In the genomic region with DNA sequence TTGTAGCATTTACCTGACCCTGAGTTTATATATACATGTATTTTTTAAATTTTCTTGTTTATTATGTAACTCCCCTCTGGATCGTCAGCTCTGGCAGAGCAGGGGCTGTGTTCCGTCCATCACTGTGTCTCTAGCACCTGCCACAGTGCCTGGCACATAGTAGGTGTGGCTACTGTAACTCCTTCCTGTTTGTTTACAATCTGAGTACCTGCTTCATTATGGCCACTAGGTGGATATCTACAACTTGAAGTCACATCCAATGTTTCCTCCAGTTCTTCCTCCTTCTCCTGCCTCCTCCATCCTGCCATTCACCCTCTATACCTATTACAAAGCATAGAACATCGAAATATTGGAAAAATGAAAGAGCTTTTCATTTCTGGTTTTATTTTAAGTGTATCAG, we compare ENCODE assay signal across 10 cellular contexts. TPM values are rescaled to one million over a fixed set of nuclear protein-coding genes. Genes with fewer than 3 reads are reported as not detected.
DNase-seq lines count a peak whose midpoint lies in the region; ATAC-seq and TF ChIP-seq lines count a peak whose summit lies in the region.
"Had no signal": no experiment of that assay in that cellular context is flagged by ENCODE, and none has a peak within 500 bp of the region (broad histone marks: within the 10 kb centered on the region; RNA-seq: fewer than 3 reads in every experiment).

No MANE protein-coding gene starts in this region.

- no peaks in the 10 kb centered on the region for H3K9me3 Mint-ChIP-seq in CD8-positive, alpha-beta T cell
- H3K9me3 Mint-ChIP-seq in central memory CD8-positive, alpha-beta T cell = no peaks in the 10 kb centered on the region
- no peaks in the 10 kb centered on the region for H3K9me3 Mint-ChIP-seq in T-helper 2 cell treated with Interferon-gamma antibody and Interleukin-4, amounts not matched to agents 5 μg/mL and 100 μg/mL, for 36 hours

- no peak overlapping the region for H3K27ac ChIP-seq in CD8-positive, alpha-beta T cell (ENCODE audit: low read depth, low read length)
- H3K27ac ChIP-seq in body of pancreas = no peak overlapping the region
- H3K27ac ChIP-seq: parathyroid adenoma had no signal

- CTCF ChIA-PET in CD8-positive, alpha-beta T cell (lab: Charles Lee) = interaction anchor here (0.5 kb wide), 1 partner anchor 229 kb away, joined by 3 read pairs; no protein-coding TSS in a partner anchor

- WGBS in body of pancreas, 2 donors = 62 to 70% methylated on average over 3 of the region's 3 CpGs

- no peak overlapping the region for H3K27ac Mint-ChIP-seq in CD8-positive, alpha-beta T cell
- peak overlapping the region; percentile 1 for H3K27ac Mint-ChIP-seq in central memory CD8-positive, alpha-beta T cell (ENCODE audit: low read depth)
- no peak overlapping the region for H3K27ac Mint-ChIP-seq in T-helper 2 cell treated with Interferon-gamma antibody and Interleukin-4, amounts not matched to agents 5 μg/mL and 100 μg/mL, for 36 hours

- no peaks in the 10 kb centered on the region for H3K4me1 ChIP-seq in CD8-positive, alpha-beta T cell (ENCODE audit: insufficient read depth, low read length)
- no peaks in the 10 kb centered on the region for H3K4me1 ChIP-seq in body of pancreas
- H3K4me1 ChIP-seq: parathyroid adenoma had no signal

- POLR2A ChIA-PET in CD8-positive, alpha-beta T cell (lab: Charles Lee) = no interaction called here

- no peak for TF ChIP-seq POLR2A in body of pancreas (IDR thresholded peaks at IDR 0.05)

- no peaks in the 10 kb centered on the region for H3K4me1 Mint-ChIP-seq in CD8-positive, alpha-beta T cell (ENCODE audit: low read depth)
- H3K4me1 Mint-ChIP-seq in central memory CD8-positive, alpha-beta T cell = no peaks in the 10 kb centered on the region
- peaks cover 7% of the 10 kb centered on the region for H3K4me1 Mint-ChIP-seq in T-helper 2 cell treated with Interferon-gamma antibody and Interleukin-4, amounts not matched to agents 5 μg/mL and 100 μg/mL, for 36 hours (ENCODE audit: low read depth)

- no peak for DNase-seq in CD8-positive, alpha-beta T cell
- DNase-seq in central memory CD8-positive, alpha-beta T cell (ENCODE audit: low spot score in 2 of 2) = no peak
- DNase-seq in EL (no peak), body of pancreas (no peak)
- DNase-seq in T-helper 2 cell treated with Interferon-gamma antibody and Interleukin-4, amounts not matched to agents 5 μg/mL and 100 μg/mL, for 36 hours (ENCODE audit: low spot score) = no peak
- no peak for DNase-seq in NK-92 treated with Interleukin-12 subunit alpha and Interleukin-12 subunit beta, amount 100 ng/mL, for 24 hours (lab: John Stamatoyannopoulos, UW)
- DNase-seq: GDM1 had no signal

- H3K36me3 Mint-ChIP-seq in CD8-positive, alpha-beta T cell = no peaks in the 10 kb centered on the region
- no peaks in the 10 kb centered on the region for H3K36me3 Mint-ChIP-seq in central memory CD8-positive, alpha-beta T cell (ENCODE audit: insufficient read depth)
- H3K36me3 Mint-ChIP-seq in T-helper 2 cell treated with Interferon-gamma antibody and Interleukin-4, amounts not matched to agents 5 μg/mL and 100 μg/mL, for 36 hours (ENCODE audit: low read depth) = no peaks in the 10 kb centered on the region

- intact Hi-C loops in CD8-positive, alpha-beta T cell (cut with DNase I, micrococcal nuclease) = no loop called here
- intact Hi-C loops in body of pancreas (cut with DNase I) = no loop called here

- no peaks in the 10 kb centered on the region for H3K36me3 ChIP-seq in CD8-positive, alpha-beta T cell (ENCODE audit: insufficient read depth, low read length)
- no peaks in the 10 kb centered on the region for H3K36me3 ChIP-seq in body of pancreas (replicated peaks in 1 of 2; ENCODE audit: insufficient read depth in 1 of 2, low read depth in 2 of 2)

- no peak overlapping the region for H3K4me3 Mint-ChIP-seq in CD8-positive, alpha-beta T cell
- no peak overlapping the region for H3K4me3 Mint-ChIP-seq in central memory CD8-positive, alpha-beta T cell
- H3K4me3 Mint-ChIP-seq in T-helper 2 cell treated with Interferon-gamma antibody and Interleukin-4, amounts not matched to agents 5 μg/mL and 100 μg/mL, for 36 hours = no peak overlapping the region

- no peak for ATAC-seq in CD8-positive, alpha-beta T cell
- peak; percentile 47 for ATAC-seq in GM18502 (IDR thresholded peaks at IDR 0.05; ENCODE audit: poor library complexity, unreplicated experiment)
- ATAC-seq in HG03103 (IDR thresholded peaks at IDR 0.05; ENCODE audit: low read depth, unreplicated experiment) = peak; percentile 68
- no peak for ATAC-seq in central memory CD8-positive, alpha-beta T cell (replicated peaks; ENCODE audit: extremely low read depth, poor library complexity, severe bottlenecking)
- ATAC-seq in body of pancreas = no peak

- H3K27me3 ChIP-seq in CD8-positive, alpha-beta T cell (ENCODE audit: insufficient read depth, low read length) = no peaks in the 10 kb centered on the region
- H3K27me3 ChIP-seq in body of pancreas = no peaks in the 10 kb centered on the region

- H3K9me3 ChIP-seq in CD8-positive, alpha-beta T cell (ENCODE audit: low read length) = no peaks in the 10 kb centered on the region
- no peaks in the 10 kb centered on the region for H3K9me3 ChIP-seq in body of pancreas

- H3K27me3 Mint-ChIP-seq in CD8-positive, alpha-beta T cell (ENCODE audit: low read depth) = no peaks in the 10 kb centered on the region
- peaks cover 11% of the 10 kb centered on the region for H3K27me3 Mint-ChIP-seq in central memory CD8-positive, alpha-beta T cell
- no peaks in the 10 kb centered on the region for H3K27me3 Mint-ChIP-seq in T-helper 2 cell treated with Interferon-gamma antibody and Interleukin-4, amounts not matched to agents 5 μg/mL and 100 μg/mL, for 36 hours (ENCODE audit: low read depth)

- peak; percentile 16 for TF ChIP-seq CTCF in CD8-positive, alpha-beta T cell (IDR thresholded peaks at IDR 0.05)
- peak in 1 of 7 experiments; percentile 6 for TF ChIP-seq CTCF in body of pancreas (IDR thresholded peaks at IDR 0.05)

- no peak overlapping the region for H3K4me3 ChIP-seq in CD8-positive, alpha-beta T cell (ENCODE audit: low read depth, low read length)
- H3K4me3 ChIP-seq in body of pancreas = no peak overlapping the region

RNA-seq across cellular contexts. Expression of gene PPP1R2B, which starts 14.2 kb away (rescaled TPM):
- under 1 TPM; 0.31 to 0.33 TPM for total RNA-seq in CD8-positive, alpha-beta T cell
- total RNA-seq in body of pancreas = not detected

Comparison
In these comparisons a context has a peak if more than half of its experiments do, and no peak if none do; other contexts are left out.
1. ATAC-seq: peak in GM18502 (single experiment) and HG03103 (single experiment); none in CD8-positive, alpha-beta T cell (single experiment), central memory CD8-positive, alpha-beta T cell (single experiment) and body of pancreas (single experiment).